In genomic region chr2:167192833-167193232, GRCh38 we compare ENCODE assay signal across 22 cellular contexts.
A peak's percentile ranks its signal among the peaks of the same experiment; 100 is the strongest.
DNase-seq lines count a peak whose midpoint lies in the region; ATAC-seq, FAIRE-seq and TF ChIP-seq lines count a peak whose summit lies in the region.
"Had no signal": no experiment of that assay in that cellular context is flagged by ENCODE, and none has a peak within 500 bp of the region (broad histone marks: within the 10 kb centered on the region; RNA-seq: fewer than 3 reads in every experiment).

No MANE protein-coding gene starts in this region.

- no peak for FAIRE-seq in astrocyte (lab: Jason Lieb, UNC)
- FAIRE-seq in urothelium cell line (lab: Jason Lieb, UNC) = no peak
- FAIRE-seq: endometrium, G401.6, GM12878 had no signal

- intact Hi-C loops in right cardiac atrium (cut with DNase I) = no loop called here
- intact Hi-C loops in Right ventricle myocardium superior (cut with DNase I) = no loop called here
- intact Hi-C loops in A673 (cut with micrococcal nuclease; ENCODE audit: unreplicated experiment) = no loop called here

- no peak for TF ChIP-seq EP300 in gastroesophageal sphincter (IDR thresholded peaks at IDR 0.05)

- CTCF ChIA-PET in A673 (lab: Charles Lee) = no interaction called here

- no peak for DNase-seq in right cardiac atrium
- no peak for DNase-seq in Right ventricle myocardium superior
- peak; percentile 27 for DNase-seq in astrocyte (ENCODE audit: low read depth)
- DNase-seq in urothelium cell line (ENCODE audit: low spot score) = peak; percentile 40
- DNase-seq in HT-29 (ENCODE audit: low spot score) = no peak
- no peak for DNase-seq in A673 (ENCODE audit: low spot score)
- DNase-seq: ACHN; activated CD4-positive, CD25-positive, alpha-beta regulatory T cell treated with anti-CD3 and anti-CD28 coated beads, Interleukin-2, amount 50 U/mL, for 72 hours; activated effector memory CD4-positive, alpha-beta T cell treated with Interleukin-2 at 50 U/mL for 16 hours; amniotic stem cell; natural killer cell; NCI-H2081; NCI-H510A treated with DMSO at 0.1 percent for 48 hours; SHP77 treated with DMSO at 0.1 percent for 48 hours; T-helper 9 cell had no signal

- H3K36me3 ChIP-seq in astrocyte (ENCODE audit: insufficient read depth, low read length) (no peaks in the 10 kb centered on the region), gastroesophageal sphincter (no peaks in the 10 kb centered on the region), A673 (ENCODE audit: insufficient read depth, low read length, poor library complexity, severe bottlenecking) (no peaks in the 10 kb centered on the region)
- H3K36me3 ChIP-seq: vagina had no signal

- H3K9me3 Mint-ChIP-seq in astrocyte (ENCODE audit: unreplicated experiment) = no peaks in the 10 kb centered on the region
- H3K9me3 Mint-ChIP-seq: stimulated activated naive CD8-positive, alpha-beta T cell treated with anti-CD3 and anti-CD28 coated beads, Interleukin-15, Interleukin-2, amounts not matched to agents 100 ng/mL and 50 ng/mL, for 24 hours had no signal

- peaks cover 15% of the 10 kb centered on the region for H3K4me1 Mint-ChIP-seq in astrocyte (ENCODE audit: low read depth, unreplicated experiment)

- H4K20me1 ChIP-seq in astrocyte (ENCODE audit: insufficient read depth, low read length) = no peaks in the 10 kb centered on the region

- WGBS in right cardiac atrium = 51% methylated on average over 4 of the region's 4 CpGs
- 31 to 38% methylated on average over 4 of the region's 4 CpGs for WGBS in gastroesophageal sphincter (ENCODE audit: low coverage in 1 of 2), 2 donors

- TF ChIP-seq CTCF in astrocyte (IDR thresholded peaks at IDR 0.05; ENCODE audit: insufficient read depth, low read depth, low read length) (no peak), gastroesophageal sphincter (IDR thresholded peaks at IDR 0.05) (no peak), A673 (conservative IDR thresholded peaks at IDR 0.05; ENCODE audit: low read depth, low read length) (no peak)

- TF ChIP-seq POLR2A in gastroesophageal sphincter (IDR thresholded peaks at IDR 0.05) = no peak

- POLR2A ChIA-PET in A673 (lab: Charles Lee; ENCODE audit: low non-redundant PET) = no interaction called here

- H3K36me3 Mint-ChIP-seq in astrocyte (ENCODE audit: low read depth, unreplicated experiment) = no peaks in the 10 kb centered on the region
- H3K36me3 Mint-ChIP-seq: natural killer cell had no signal

- H3K27ac Mint-ChIP-seq in astrocyte (ENCODE audit: unreplicated experiment) = no peak overlapping the region
- H3K27ac Mint-ChIP-seq: natural killer cell; stimulated activated naive CD8-positive, alpha-beta T cell treated with anti-CD3 and anti-CD28 coated beads, Interleukin-15, Interleukin-2, amounts not matched to agents 100 ng/mL and 50 ng/mL, for 24 hours had no signal

- no TSS peak for BruUV-seq in A673 (replicated peaks; lab: Mats Ljungman, UMichigan)

- peak overlapping the region; percentile 16 for H2AFZ ChIP-seq in astrocyte (ENCODE audit: low read depth, low read length)

- H3K4me1 ChIP-seq in right cardiac atrium (ENCODE audit: control insufficient read depth, insufficient read depth, low read length) (peaks cover 7% of the 10 kb centered on the region), astrocyte (ENCODE audit: insufficient read depth, low read length) (peaks cover 36% of the 10 kb centered on the region), gastroesophageal sphincter (peaks cover 0 to 58% (median 9%) of the 10 kb centered on the region in 3 donors), A673 (ENCODE audit: insufficient read depth, low read length, poor library complexity, severe bottlenecking) (peaks cover 17% of the 10 kb centered on the region)

- H3K4me2 ChIP-seq in astrocyte (ENCODE audit: low read length) = peak overlapping the region; percentile 75

- H3K27me3 ChIP-seq in right cardiac atrium (ENCODE audit: control insufficient read depth, insufficient read depth) (no peaks in the 10 kb centered on the region), astrocyte (ENCODE audit: insufficient read depth, low read length) (no peaks in the 10 kb centered on the region), gastroesophageal sphincter (no peaks in the 10 kb centered on the region), A673 (replicated peaks; ENCODE audit: insufficient read depth, low read depth, low read length, poor library complexity) (no peaks in the 10 kb centered on the region)
- H3K27me3 ChIP-seq: vagina had no signal

- H3K9ac ChIP-seq in astrocyte (ENCODE audit: low read length) = peak overlapping the region; percentile 38

- H3K9me3 ChIP-seq in right cardiac atrium (ENCODE audit: control insufficient read depth, low read length) = no peaks in the 10 kb centered on the region
- H3K9me3 ChIP-seq in astrocyte (ENCODE audit: insufficient read depth, low read depth, low read length) = no peaks in the 10 kb centered on the region
- H3K9me3 ChIP-seq in gastroesophageal sphincter = no peaks in the 10 kb centered on the region
- H3K9me3 ChIP-seq in A673 (ENCODE audit: low read depth, low read length, poor library complexity, severe bottlenecking) = no peaks in the 10 kb centered on the region
- H3K9me3 ChIP-seq: vagina had no signal

- no peak overlapping the region for H3K4me3 Mint-ChIP-seq in astrocyte (ENCODE audit: unreplicated experiment)
- H3K4me3 Mint-ChIP-seq: natural killer cell; stimulated activated naive CD8-positive, alpha-beta T cell treated with anti-CD3 and anti-CD28 coated beads, Interleukin-15, Interleukin-2, amounts not matched to agents 100 ng/mL and 50 ng/mL, for 24 hours had no signal

- no peaks in the 10 kb centered on the region for H3K79me2 ChIP-seq in astrocyte (ENCODE audit: insufficient read depth, low read length)

- H3K4me3 ChIP-seq in right cardiac atrium (ENCODE audit: low read length) = peak overlapping the region; percentile 22
- no peak overlapping the region for H3K4me3 ChIP-seq in astrocyte (ENCODE audit: insufficient read depth, low read depth, low read length)
- no peak overlapping the region for H3K4me3 ChIP-seq in gastroesophageal sphincter
- no peak overlapping the region for H3K4me3 ChIP-seq in A673 (ENCODE audit: low read depth, low read length, poor library complexity, severe bottlenecking)
- H3K4me3 ChIP-seq: GM12878, vagina had no signal

- H3K27me3 Mint-ChIP-seq in astrocyte (ENCODE audit: low read depth, unreplicated experiment) = no peaks in the 10 kb centered on the region
- H3K27me3 Mint-ChIP-seq: stimulated activated naive CD8-positive, alpha-beta T cell treated with anti-CD3 and anti-CD28 coated beads, Interleukin-15, Interleukin-2, amounts not matched to agents 100 ng/mL and 50 ng/mL, for 24 hours had no signal

- H3K27ac ChIP-seq in right cardiac atrium (ENCODE audit: low read length) (peak overlapping the region; percentile 25), astrocyte (ENCODE audit: low read depth, low read length) (peak overlapping the region; percentile 73), gastroesophageal sphincter (peak overlapping the region in 1 of 4 donors; percentile 70), A673 (ENCODE audit: low read depth, low read length, poor library complexity, severe bottlenecking) (no peak overlapping the region)
- H3K27ac ChIP-seq: vagina had no signal

- peak in 1 of 2 donors; percentile 23 for ATAC-seq in right cardiac atrium
- no peak for ATAC-seq in Right ventricle myocardium superior (ENCODE audit: poor library complexity)
- peak; percentile 47 for ATAC-seq in gastroesophageal sphincter
- no peak for ATAC-seq in HG02981 (IDR thresholded peaks at IDR 0.05; ENCODE audit: unreplicated experiment)
- ATAC-seq: GM12878, natural killer cell had no signal

Comparison
In these comparisons a context has a peak if more than half of its experiments do, and no peak if none do; other contexts are left out.
1. DNase-seq: peak in astrocyte (single experiment) and urothelium cell line (single experiment); none in right cardiac atrium (0 of 3), Right ventricle myocardium superior (single experiment), HT-29 (single experiment) and A673 (single experiment).